9 cellular contexts compared by ENCODE assay signal in genomic region chr16:10871157-10871991, GRCh38. TPM values are rescaled to one million over a fixed set of nuclear protein-coding genes. Genes with fewer than 3 reads are reported as not detected.
DNase-seq lines count a peak whose midpoint lies in the region; ATAC-seq and TF ChIP-seq lines count a peak whose summit lies in the region.
"Had no signal": no experiment of that assay in that cellular context is flagged by ENCODE, and none has a peak within 500 bp of the region (broad histone marks: within the 10 kb centered on the region; RNA-seq: fewer than 3 reads in every experiment).

No MANE protein-coding gene starts in this region.

- H3K9me3 ChIP-seq in PC-9 (ENCODE audit: insufficient read depth, low read depth) (no peaks in the 10 kb centered on the region), adrenal gland (replicated peaks in 1 of 3) (no peaks in the 10 kb centered on the region), lower lobe of right lung (no peaks in the 10 kb centered on the region)

- no peaks in the 10 kb centered on the region for H3K36me3 ChIP-seq in PC-9 (ENCODE audit: low read depth)
- H3K36me3 ChIP-seq in adrenal gland (replicated peaks in 1 of 2) = no peaks in the 10 kb centered on the region
- no peaks in the 10 kb centered on the region for H3K36me3 ChIP-seq in lower lobe of right lung

- no peak for TF ChIP-seq POLR2A in adrenal gland (IDR thresholded peaks at IDR 0.05)

- peak; percentile 26 to 40 for DNase-seq in activated CD4-positive, alpha-beta T cell treated with anti-CD3 and anti-CD28 coated beads for 24 hours (ENCODE audit: low read depth in 2 of 2)
- DNase-seq in activated CD4-positive, alpha-beta T cell treated with anti-CD3 and anti-CD28 coated beads, Interleukin-2, amount 50 U/mL, for 1 hour = no peak
- DNase-seq in PC-9 = peak; percentile 64
- peak in 6 of 7 donors; percentile 24 to 73 (median 58) for DNase-seq in adrenal gland
- peak; percentile 83 for DNase-seq in lower lobe of right lung
- DNase-seq in stromal cell of bone marrow (ENCODE audit: low read depth) = peak; percentile 90
- DNase-seq in G401 (ENCODE audit: low spot score) = no peak

- WGBS in adrenal gland, 4 donors = 25 to 34% (median 31%) methylated on average over 10 of the region's 10 CpGs

- POLR2A ChIA-PET in PC-9 (lab: Charles Lee; ENCODE audit: unreplicated experiment) = interaction anchor here (0.7 kb wide), 1 partner anchor 716 kb away, joined by 7 read pairs; no protein-coding TSS in a partner anchor

- ATAC-seq in HG02981 (IDR thresholded peaks at IDR 0.05; ENCODE audit: unreplicated experiment) (peak; percentile 52), lower lobe of right lung (peak; percentile 82 to 83)

- intact Hi-C loops in PC-9 (cut with micrococcal nuclease; ENCODE audit: unreplicated experiment) (no loop called here), adrenal gland (cut with DNase I) (no loop called here), lower lobe of right lung (cut with DNase I) (no loop called here)

- H3K4me1 ChIP-seq in PC-9 (replicated peaks; ENCODE audit: insufficient read depth) (peaks cover 18% of the 10 kb centered on the region), adrenal gland (replicated peaks in 1 of 2) (peaks cover 0 to 20% of the 10 kb centered on the region in 2 donors), lower lobe of right lung (peaks cover 54% of the 10 kb centered on the region)

- H2AFZ ChIP-seq in PC-9 = peak overlapping the region; percentile 56

- H4K20me1 ChIP-seq in PC-9 (ENCODE audit: insufficient read depth) = no peaks in the 10 kb centered on the region

- H3K27ac ChIP-seq in PC-9 (peak overlapping the region; percentile 69), adrenal gland (peak overlapping the region in 3 of 5 donors; percentile 23 to 68 (median 45)), lower lobe of right lung (peak overlapping the region; percentile 72)

- no peaks in the 10 kb centered on the region for H3K79me2 ChIP-seq in PC-9 (ENCODE audit: low read depth)

- no peak overlapping the region for H3K4me3 ChIP-seq in PC-9
- no peak overlapping the region for H3K4me3 ChIP-seq in adrenal gland
- no peak overlapping the region for H3K4me3 ChIP-seq in lower lobe of right lung

- peaks cover 10% of the 10 kb centered on the region; the same call in 1 of the 2 replicates for H3F3A ChIP-seq in PC-9 (ENCODE audit: insufficient read depth, low read depth)

- H3K27me3 ChIP-seq in PC-9 (ENCODE audit: insufficient read depth, low read depth) (no peaks in the 10 kb centered on the region), adrenal gland (no peaks in the 10 kb centered on the region), lower lobe of right lung (ENCODE audit: low read depth) (no peaks in the 10 kb centered on the region)

- CTCF ChIA-PET in PC-9 (lab: Charles Lee) = interaction anchor here (0.7 kb wide), 1 partner anchor 1771 kb away, joined by 3 read pairs; no protein-coding TSS in a partner anchor

- TF ChIP-seq CTCF in PC-9 (conservative IDR thresholded peaks at IDR 0.05) (no peak), adrenal gland (IDR thresholded peaks at IDR 0.05) (no peak), lower lobe of right lung (IDR thresholded peaks at IDR 0.05) (no peak)

- H3K4me2 ChIP-seq in PC-9 = peak overlapping the region; percentile 52

- in situ Hi-C loops in G401 (cut with HindIII; ENCODE audit: low sequenced_read_pairs) = no loop called here

- BruUV-seq in PC-9 (replicated peaks; lab: Mats Ljungman, UMichigan) = no TSS peak

- no peaks in the 10 kb centered on the region for H3K9me2 ChIP-seq in PC-9 (ENCODE audit: insufficient read depth)

RNA-seq across cellular contexts. Expression of gene CIITA, which starts 5.6 kb away (rescaled TPM):
- 1.2 and 1.7 TPM in 2 replicates for total RNA-seq in PC-9 (2021)
- total RNA-seq in adrenal gland = 10 to 100 TPM in 7 of 8 donors, 1 to 10 TPM in 1; 6.5 to 48.1 (median 20.6) TPM
- 10 to 100 TPM in 1 of 3 donors, 1 to 10 TPM in 2; 4.4 to 37.2 (median 7.9) TPM for polyA plus RNA-seq in adrenal gland
- total RNA-seq in lower lobe of right lung = 119 TPM
- total RNA-seq in G401 (2014; rRNA removed; shearing (Covaris generic)) = not detected in 2 replicates
- total RNA-seq: epithelial cell of proximal tubule had no signal

RNA-seq across cellular contexts. Expression of gene TVP23A, which starts 52.8 kb away (rescaled TPM):
- total RNA-seq in PC-9 (2021) (not detected in 2 replicates), adrenal gland (1 to 10 TPM in 2 of 8 donors, under 1 TPM in 5, not detected in 1; 0.17 to 1.3 (median 0.39) TPM), lower lobe of right lung (0.24 TPM)
- polyA plus RNA-seq in adrenal gland = under 1 TPM; 0.40 to 0.80 (median 0.68) TPM
- total RNA-seq in G401 (2014; rRNA removed; shearing (Covaris generic)) = not detected in 2 replicates
- total RNA-seq: epithelial cell of proximal tubule had no signal

Comparison
In these comparisons a context has a peak if more than half of its experiments do, and no peak if none do; other contexts are left out.
1. DNase-seq: peak in activated CD4-positive, alpha-beta T cell treated with anti-CD3 and anti-CD28 coated beads for 24 hours (2 of 2), PC-9 (2 of 2), adrenal gland (6 of 7), lower lobe of right lung (single experiment) and stromal cell of bone marrow (single experiment); none in activated CD4-positive, alpha-beta T cell treated with anti-CD3 and anti-CD28 coated beads, Interleukin-2, amount 50 U/mL, for 1 hour (single experiment) and G401 (single experiment).
2. Peak in every context shown above with its lines, with median percentiles within 50 percentile points of each other: H3K27ac ChIP-seq.